Comparison of ENCODE assay signal across 3 cellular contexts in genomic region chr2:24280161-24280560, GRCh38.
"Had no signal": no experiment of that assay in that cellular context is flagged by ENCODE, and none has a peak within 500 bp of the region (broad histone marks: within the 10 kb centered on the region; RNA-seq: fewer than 3 reads in every experiment).

No MANE protein-coding gene starts in this region.

- DNase-seq: GDM1, GF-D8 had no signal

- ATAC-seq: GM12878 had no signal

- H3K4me3 ChIP-seq: GM12878 had no signal
